14 cellular contexts compared by ENCODE assay signal in genomic region chr16:17474572-17474971, GRCh38. TPM values are rescaled to one million over a fixed set of nuclear protein-coding genes. Genes with fewer than 3 reads are reported as not detected.
A peak's percentile ranks its signal among the peaks of the same experiment; 100 is the strongest.
DNase-seq lines count a peak whose midpoint lies in the region; ATAC-seq, FAIRE-seq and TF ChIP-seq lines count a peak whose summit lies in the region.
"Had no signal": no experiment of that assay in that cellular context is flagged by ENCODE, and none has a peak within 500 bp of the region (broad histone marks: within the 10 kb centered on the region; RNA-seq: fewer than 3 reads in every experiment).

No MANE protein-coding gene starts in this region.

- peak overlapping the region; percentile 78 for H2AFZ ChIP-seq in OCI-LY7 (ENCODE audit: low read length)

- H3K27me3 ChIP-seq in BLaER1 = no peaks in the 10 kb centered on the region
- H3K27me3 ChIP-seq in small intestine (ENCODE audit: control insufficient read depth in 2 of 2, insufficient read depth in 2 of 2, low read length in 2 of 2) = no peaks in the 10 kb centered on the region

- H3K4me3 ChIP-seq in BLaER1 = peak overlapping the region; percentile 43
- H3K4me3 ChIP-seq in OCI-LY7 (ENCODE audit: low read depth, low read length, poor library complexity, severe bottlenecking) = no peak overlapping the region
- no peak overlapping the region for H3K4me3 ChIP-seq in small intestine (ENCODE audit: low read depth in 1 of 2, low read length in 2 of 2)
- H3K4me3 ChIP-seq: lower lobe of right lung had no signal

- CTCF ChIA-PET in OCI-LY7 (lab: Charles Lee; ENCODE audit: unreplicated experiment) = no interaction called here

- H3K27ac Mint-ChIP-seq in immature natural killer cell = peak overlapping the region; percentile 0 to 86 (median 70)
- H3K27ac Mint-ChIP-seq: progenitor cell of endocrine pancreas had no signal

- no TSS peak for BruUV-seq in OCI-LY7 (replicated peaks; lab: Mats Ljungman, UMichigan)

- H3K79me2 ChIP-seq in OCI-LY7 (ENCODE audit: insufficient read depth, low read depth, low read length) = peaks cover 6% of the 10 kb centered on the region; the same call in 1 of the 2 replicates

- DNase-seq in D341Med (ENCODE audit: low spot score) (peak; percentile 30), OCI-LY7 (ENCODE audit: low spot score) (peak; percentile 41), immature natural killer cell (peak in 1 of 3 donors; percentile 27), small intestine (no peak), medulla oblongata (ENCODE audit: extremely low spot score) (no peak), MV-4-11 (lab: John Stamatoyannopoulos, UW) (no peak)
- DNase-seq: caudate nucleus, hippocampal formation, lower lobe of right lung, NCI-H2081 had no signal

- no peak for ATAC-seq in HG03354 (IDR thresholded peaks at IDR 0.05; ENCODE audit: poor library complexity, severe bottlenecking, unreplicated experiment)
- ATAC-seq: HCT116, lower lobe of right lung had no signal

- H3K36me3 ChIP-seq in BLaER1 (no peaks in the 10 kb centered on the region), OCI-LY7 (ENCODE audit: insufficient read depth, low read length) (no peaks in the 10 kb centered on the region), small intestine (ENCODE audit: control insufficient read depth in 2 of 2, insufficient read depth in 2 of 2, low read length in 2 of 2) (no peaks in the 10 kb centered on the region)
- H3K36me3 ChIP-seq: lower lobe of right lung had no signal

- H3K9me3 ChIP-seq in BLaER1 = no peaks in the 10 kb centered on the region
- no peaks in the 10 kb centered on the region for H3K9me3 ChIP-seq in OCI-LY7 (ENCODE audit: low read length)
- no peaks in the 10 kb centered on the region for H3K9me3 ChIP-seq in small intestine (ENCODE audit: control insufficient read depth, low read depth)
- H3K9me3 ChIP-seq: lower lobe of right lung had no signal

- intact Hi-C loops in OCI-LY7 (cut with micrococcal nuclease; ENCODE audit: unreplicated experiment) = loop anchor here (5.0 kb wide), 1 partner anchor 342 kb away; no protein-coding TSS in a partner anchor

- POLR2A ChIA-PET in OCI-LY7 (lab: Charles Lee) = interaction anchor here (0.5 kb wide), 1 partner anchor 107 kb away, joined by 3 read pairs; no protein-coding TSS in a partner anchor

- 62 to 88% (median 76%) methylated on average over 13 of the region's 13 CpGs for WGBS in small intestine, 3 donors

- peak overlapping the region; percentile 31; the same call in 1 of the 2 replicates for H3K9ac ChIP-seq in BLaER1

- H3K4me1 ChIP-seq in BLaER1 = peaks cover 67% of the 10 kb centered on the region
- peaks cover 35% of the 10 kb centered on the region for H3K4me1 ChIP-seq in OCI-LY7 (ENCODE audit: insufficient read depth, low read length, poor library complexity, severe bottlenecking)
- peaks cover 3 to 4% of the 10 kb centered on the region in 2 donors for H3K4me1 ChIP-seq in small intestine (ENCODE audit: control insufficient read depth in 2 of 2, insufficient read depth in 1 of 2, low read depth in 1 of 2, low read length in 1 of 2)

- FAIRE-seq in small intestine (lab: Jason Lieb, UNC) = no peak

- H4K20me1 ChIP-seq in BLaER1 (peaks cover 17% of the 10 kb centered on the region), OCI-LY7 (ENCODE audit: insufficient read depth, low read length) (peaks cover under 1% of the 10 kb centered on the region; the same call in 1 of the 2 replicates)

- H3K4me2 ChIP-seq in BLaER1 = peak overlapping the region; percentile 71
- peak overlapping the region; percentile 41 for H3K4me2 ChIP-seq in OCI-LY7 (ENCODE audit: low read length)

- H3K9me2 ChIP-seq in OCI-LY7 (ENCODE audit: insufficient read depth, low read length) = no peaks in the 10 kb centered on the region

- TF ChIP-seq CTCF in OCI-LY7 (conservative IDR thresholded peaks at IDR 0.05; ENCODE audit: low read length) = peak; percentile 63

- peaks cover 0 to 2% (median 0%) of the 10 kb centered on the region in 6 donors for H3K9me3 Mint-ChIP-seq in immature natural killer cell

- H3K36me3 Mint-ChIP-seq in immature natural killer cell = peaks cover 0 to 3% (median 0%) of the 10 kb centered on the region in 3 donors

- peak overlapping the region; percentile 75 to 82 (median 78) for H3K4me3 Mint-ChIP-seq in immature natural killer cell

- peaks cover 44 to 45% of the 10 kb centered on the region in 2 donors for H3K4me1 Mint-ChIP-seq in immature natural killer cell

- H3K27me3 Mint-ChIP-seq in immature natural killer cell (ENCODE audit: low read depth in 3 of 3) = peaks cover 6 to 23% (median 14%) of the 10 kb centered on the region in 3 donors

- H3K27ac ChIP-seq in BLaER1 = peak overlapping the region; percentile 60
- no peak overlapping the region for H3K27ac ChIP-seq in OCI-LY7 (ENCODE audit: low read depth, low read length, poor library complexity, severe bottlenecking)
- H3K27ac ChIP-seq in small intestine (ENCODE audit: low read depth in 1 of 2, low read length in 1 of 2) = no peak overlapping the region
- H3K27ac ChIP-seq: lower lobe of right lung had no signal

RNA-seq across cellular contexts. Expression of gene XYLT1, which starts 3.8 kb away (rescaled TPM):
- total RNA-seq in OCI-LY7 (2014; rRNA removed; shearing (Covaris generic)) = 22.7 and 36.3 TPM in 2 replicates
- 42.1 and 50.0 TPM in 2 replicates for total RNA-seq in OCI-LY7 (2022)
- polyA plus RNA-seq in immature natural killer cell (1 to 10 TPM in 2 of 3 donors, under 1 TPM in 1; 0.79 to 6.2 (median 3.3) TPM), small intestine (1 to 10 TPM; 1.9 to 5.8 (median 2.5) TPM)

Comparison
In these comparisons a context has a peak if more than half of its experiments do, and no peak if none do; other contexts are left out.
1. DNase-seq: peak in D341Med (single experiment) and OCI-LY7 (single experiment); none in small intestine (single experiment), medulla oblongata (single experiment) and MV-4-11 (single experiment).